10 cellular contexts compared by ENCODE assay signal in the genomic region with DNA sequence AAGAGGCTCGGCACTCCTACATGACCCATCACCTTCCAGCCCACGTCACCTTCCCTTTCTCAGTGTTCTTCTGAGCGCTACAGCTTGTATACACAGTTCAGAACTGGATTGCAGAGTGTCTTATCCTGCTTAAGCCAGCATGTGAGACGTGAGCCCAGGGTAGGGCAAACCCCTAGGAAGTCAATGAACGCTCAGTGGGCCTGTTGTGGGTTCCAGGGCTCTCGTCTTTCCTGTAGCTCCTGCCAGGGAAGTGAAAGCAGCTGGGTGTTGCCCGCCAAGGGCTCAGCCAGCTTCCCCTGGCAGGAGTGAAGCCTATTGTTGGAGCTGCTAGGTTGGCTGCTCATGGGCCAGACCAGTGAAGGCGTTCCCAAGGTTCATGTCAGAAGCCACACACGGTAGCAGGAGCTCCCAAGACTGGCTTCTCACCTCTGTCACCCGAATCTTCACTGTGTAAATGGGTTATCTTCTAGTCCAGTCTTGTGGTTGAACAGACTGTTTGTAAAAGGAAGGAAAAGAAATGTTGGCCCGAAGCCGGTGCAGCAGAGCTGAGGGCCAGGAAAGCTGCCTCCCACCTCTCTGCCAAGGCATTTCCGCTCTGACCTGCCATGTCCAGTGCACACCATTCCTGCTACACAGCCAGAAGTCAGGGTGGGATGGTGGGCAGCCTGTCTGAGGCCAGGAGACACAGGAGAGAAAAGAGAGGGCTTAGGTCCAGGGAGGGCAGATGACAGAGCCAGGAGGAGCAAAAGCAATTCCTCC.
DNase-seq lines count a peak whose midpoint lies in the region; ATAC-seq and TF ChIP-seq lines count a peak whose summit lies in the region.
"Had no signal": no experiment of that assay in that cellular context is flagged by ENCODE, and none has a peak within 500 bp of the region (broad histone marks: within the 10 kb centered on the region; RNA-seq: fewer than 3 reads in every experiment).

No MANE protein-coding gene starts in this region.

- H3K4me1 ChIP-seq in BE2C (peaks cover 47% of the 10 kb centered on the region), left ventricle myocardium inferior (peaks cover 71% of the 10 kb centered on the region)

- H3K4me1 Mint-ChIP-seq in T-helper 17 cell, result peaks cover 12% of the 10 kb centered on the region

- H3K27ac ChIP-seq in left ventricle myocardium inferior (replicated peaks), result peak overlapping the region; percentile 85

- no peak overlapping the region for H3K4me3 Mint-ChIP-seq in T-helper 17 cell

- H3K36me3 Mint-ChIP-seq in T-helper 17 cell (ENCODE audit: low read depth), result peaks cover 3% of the 10 kb centered on the region

- intact Hi-C loops in left ventricle myocardium inferior (cut with micrococcal nuclease), result no loop called here

- no peak for TF ChIP-seq CTCF in BE2C (IDR thresholded peaks at IDR 0.05; ENCODE audit: low read depth, low read length)
- no peak for TF ChIP-seq CTCF in left ventricle myocardium inferior (IDR thresholded peaks at IDR 0.05; ENCODE audit: borderline replicate concordance)

- H3K36me3 ChIP-seq in BE2C, result no peaks in the 10 kb centered on the region
- no peaks in the 10 kb centered on the region for H3K36me3 ChIP-seq in left ventricle myocardium inferior

- H3K4me3 ChIP-seq in BE2C (ENCODE audit: low read depth, low read length) (no peak overlapping the region), left ventricle myocardium inferior (peak overlapping the region; percentile 15)

- no peak for ATAC-seq in T-helper 17 cell
- ATAC-seq in HG03354 (IDR thresholded peaks at IDR 0.05; ENCODE audit: poor library complexity, severe bottlenecking, unreplicated experiment), result no peak
- no peak for ATAC-seq in GM18519 (IDR thresholded peaks at IDR 0.05; ENCODE audit: low FRiP score, unreplicated experiment)

- H3K9me3 ChIP-seq in BE2C, result no peaks in the 10 kb centered on the region
- no peaks in the 10 kb centered on the region for H3K9me3 ChIP-seq in T-helper 17 cell (ENCODE audit: control insufficient read depth, low read length, poor library complexity, severe bottlenecking)
- H3K9me3 ChIP-seq in left ventricle myocardium inferior (replicated peaks), result peaks cover 17% of the 10 kb centered on the region

- DNase-seq in BE2C (peak; percentile 41), T-helper 17 cell (no peak), left ventricle myocardium inferior (peak; percentile 48), pons (ENCODE audit: low spot score) (peak; percentile 30), retina (no peak)
- no peak for DNase-seq in stimulated activated CD4-positive, alpha-beta T cell treated with anti-CD3 and anti-CD28 coated beads, Interleukin-2, amount 100 ng/mL, for 48 hours
- DNase-seq: effector memory CD4-positive, alpha-beta T cell; NCI-H2107 had no signal

- no peaks in the 10 kb centered on the region for H3K27me3 ChIP-seq in BE2C
- H3K27me3 ChIP-seq in left ventricle myocardium inferior (ENCODE audit: low read depth), result no peaks in the 10 kb centered on the region

- H3K27ac Mint-ChIP-seq in T-helper 17 cell, result peak overlapping the region; percentile 11

- H3K27me3 Mint-ChIP-seq in T-helper 17 cell, result no peaks in the 10 kb centered on the region

Comparison
In these comparisons a context has a peak if more than half of its experiments do, and no peak if none do; other contexts are left out.
1. DNase-seq: peak in BE2C (single experiment), left ventricle myocardium inferior (single experiment) and pons (single experiment); none in T-helper 17 cell (0 of 3), retina (single experiment) and stimulated activated CD4-positive, alpha-beta T cell treated with anti-CD3 and anti-CD28 coated beads, Interleukin-2, amount 100 ng/mL, for 48 hours (0 of 2).